Comparison of ENCODE assay signal across 10 cellular contexts in genomic region chrX:40373025-40373424, GRCh38.
"Had no signal": no experiment of that assay in that cellular context is flagged by ENCODE, and none has a peak within 500 bp of the region (broad histone marks: within the 10 kb centered on the region; RNA-seq: fewer than 3 reads in every experiment).

No MANE protein-coding gene starts in this region.

- H3K27ac ChIP-seq: GM23248, HL-60, KMS-11 had no signal

- DNase-seq: GM23248, GOT3, H7, Karpas-422, KBM-7 had no signal

- H3K36me3 Mint-ChIP-seq: IgD-negative memory B cell had no signal

- H3K9ac ChIP-seq: GM23248, KMS-11 had no signal

- H3K4me1 ChIP-seq: HAP-1 had no signal

- H3K36me3 ChIP-seq: HAP-1 had no signal

- H3K9me3 ChIP-seq: HAP-1 had no signal

- H3K4me3 Mint-ChIP-seq: IgD-negative memory B cell had no signal

- H3K4me2 ChIP-seq: KMS-11 had no signal

- ATAC-seq: HCT116 had no signal

- H2AFZ ChIP-seq: GM23248 had no signal

- H3K27ac Mint-ChIP-seq: IgD-negative memory B cell had no signal

- H3K4me3 ChIP-seq: GM23248, HAP-1 had no signal
